ENCODE assay signal across 16 cellular contexts in the genomic region with DNA sequence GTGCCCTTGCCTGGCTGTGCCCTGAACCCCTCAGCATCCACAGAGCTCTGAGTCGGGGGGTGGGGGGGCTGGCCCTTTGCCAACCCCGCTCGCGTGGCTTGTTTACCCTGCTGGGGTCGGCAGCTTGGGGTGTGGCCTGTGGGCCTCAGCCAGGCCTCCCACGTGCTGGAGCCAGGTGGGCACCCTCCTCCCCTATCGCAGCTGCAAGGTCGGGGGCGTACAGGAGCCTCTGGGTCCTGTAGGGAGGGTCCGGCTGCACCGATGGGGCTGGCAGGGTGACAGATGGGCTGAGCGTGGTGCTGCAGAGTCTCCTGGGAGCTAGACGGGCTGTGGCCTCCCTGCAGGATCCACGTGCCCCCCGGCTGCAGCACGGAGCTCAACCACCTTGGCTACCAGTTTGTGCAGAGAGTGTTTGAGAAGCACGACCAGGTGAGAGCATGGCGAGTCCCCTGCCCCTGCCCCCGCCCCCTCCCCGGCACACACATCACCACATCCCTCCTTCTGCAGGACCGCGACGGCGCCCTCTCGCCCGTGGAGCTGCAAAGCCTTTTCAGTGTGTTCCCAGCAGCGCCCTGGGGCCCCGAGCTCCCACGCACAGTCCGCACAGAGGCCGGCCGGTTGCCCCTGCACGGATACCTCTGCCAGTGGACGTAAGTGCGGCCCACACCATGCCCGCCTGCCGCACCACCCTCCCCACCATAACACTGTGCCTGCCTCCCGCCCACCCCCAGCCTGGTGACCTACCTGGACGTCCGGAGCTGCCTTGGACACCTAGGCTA. TPM values are rescaled to one million over a fixed set of nuclear protein-coding genes. Genes with fewer than 3 reads are reported as not detected.
A peak's percentile ranks its signal among the peaks of the same experiment; 100 is the strongest.
DNase-seq lines count a peak whose midpoint lies in the region; TF ChIP-seq lines count a peak whose summit lies in the region.
"Had no signal": no experiment of that assay in that cellular context is flagged by ENCODE, and none has a peak within 500 bp of the region (broad histone marks: within the 10 kb centered on the region; RNA-seq: fewer than 3 reads in every experiment).

No MANE protein-coding gene starts in this region.

- intact Hi-C loops in lower leg skin (cut with DNase I; ENCODE audit: low total_unique reads) (no loop called here), esophagus muscularis mucosa (cut with DNase I) (no loop called here)

- H3K36me3 Mint-ChIP-seq in nephron (ENCODE audit: low read depth): peaks cover 3% of the 10 kb centered on the region

- no peaks in the 10 kb centered on the region for H3K4me1 Mint-ChIP-seq in nephron

- H3K36me3 ChIP-seq in HEK293 (ENCODE audit: control insufficient read depth in 2 of 2, insufficient read depth in 1 of 2, low read length in 2 of 2): peaks cover 0 to 63% of the 10 kb centered on the region in 2 experiments; a peak in 1 of 3 replicates
- H3K36me3 ChIP-seq in NT2/D1 (ENCODE audit: insufficient read depth, insufficient read length, low read length): peaks cover 71% of the 10 kb centered on the region
- H3K36me3 ChIP-seq in BE2C: peaks cover 54% of the 10 kb centered on the region
- H3K36me3 ChIP-seq in esophagus muscularis mucosa: peaks cover 42 to 56% (median 50%) of the 10 kb centered on the region in 4 donors

- H3K4me3 ChIP-seq in HEK293 (ENCODE audit: low read depth, low read length) (no peak overlapping the region), NT2/D1 (ENCODE audit: insufficient read length, low read depth) (peak overlapping the region; percentile 1), BE2C (ENCODE audit: low read depth, low read length) (no peak overlapping the region), lower leg skin (ENCODE audit: low read depth, poor library complexity, severe bottlenecking) (no peak overlapping the region), esophagus muscularis mucosa (no peak overlapping the region)
- H3K4me3 ChIP-seq: BLaER1 treated with 17β-estradiol and CSF1 and Interleukin-3, amounts not matched to agents 10 nM and 100 nM; GM23248 had no signal

- POLR2A ChIA-PET in HEK293 (lab: Yijun Ruan, JAX): interaction anchor here (1.6 to 6.7 kb wide), 2 partner anchors 9 to 13 kb away, joined by 6 to 57 read pairs; a partner anchor contains a TSS

- peaks cover 9% of the 10 kb centered on the region for H3K27me3 ChIP-seq in NT2/D1 (ENCODE audit: insufficient read depth, insufficient read length)
- H3K27me3 ChIP-seq in BE2C: no peaks in the 10 kb centered on the region
- peaks cover 0 to 5% (median 0%) of the 10 kb centered on the region in 4 donors for H3K27me3 ChIP-seq in esophagus muscularis mucosa

- DNase-seq in NCI-H82 (lab: John Stamatoyannopoulos, UW) (peak; percentile 33), NCI-H82 treated with DMSO at 0.1 percent for 48 hours (lab: John Stamatoyannopoulos, UW; ENCODE audit: unreplicated experiment) (no peak), NT2/D1 (ENCODE audit: low read depth, low spot score) (no peak), BE2C (no peak), lower leg skin (ENCODE audit: low spot score in 2 of 2) (no peak), esophagus muscularis mucosa (ENCODE audit: extremely low spot score) (no peak)
- DNase-seq: 8988T; AML-193; CD4-positive, alpha-beta T cell; DMS53; GF-D8; GM23248; H7 had no signal

- TF ChIP-seq POLR2A in lower leg skin (IDR thresholded peaks at IDR 0.05) (no peak), esophagus muscularis mucosa (IDR thresholded peaks at IDR 0.05; ENCODE audit: low read depth) (no peak)

- no peaks in the 10 kb centered on the region for H3K9me3 ChIP-seq in HEK293 (ENCODE audit: control insufficient read depth, insufficient read depth, low read depth, low read length)
- H3K9me3 ChIP-seq in NT2/D1 (ENCODE audit: insufficient read depth, low read length): no peaks in the 10 kb centered on the region
- H3K9me3 ChIP-seq in BE2C: no peaks in the 10 kb centered on the region
- no peaks in the 10 kb centered on the region for H3K9me3 ChIP-seq in esophagus muscularis mucosa
- H3K9me3 ChIP-seq: BLaER1 treated with 17β-estradiol and CSF1 and Interleukin-3, amounts not matched to agents 10 nM and 100 nM had no signal

- H3K27ac ChIP-seq in HEK293 (ENCODE audit: extremely low read depth, low read depth, low read length) (no peak overlapping the region), esophagus muscularis mucosa (replicated peaks in 1 of 4) (no peak overlapping the region)
- H3K27ac ChIP-seq: BLaER1 treated with 17β-estradiol and CSF1 and Interleukin-3, amounts not matched to agents 10 nM and 100 nM; GM23248 had no signal

- no peaks in the 10 kb centered on the region for H3K9me3 Mint-ChIP-seq in nephron
- H3K9me3 Mint-ChIP-seq: CD4-positive, alpha-beta T cell had no signal

- H3K27ac Mint-ChIP-seq in nephron: no peak overlapping the region
- H3K27ac Mint-ChIP-seq: CD4-positive, alpha-beta T cell had no signal

- CTCF ChIA-PET in HEK293 (lab: Yijun Ruan, JAX): interaction anchor here (0.9 kb wide), 1 partner anchor 15 kb away, joined by 3 read pairs; no protein-coding TSS in a partner anchor

- no peak overlapping the region for H3K9ac ChIP-seq in NT2/D1 (ENCODE audit: insufficient read length, low read depth)
- H3K9ac ChIP-seq: GM23248 had no signal

- 84 to 93% methylated on average over 24 to 33 of the region's 40 CpGs for WGBS in lower leg skin, 2 donors
- WGBS in esophagus muscularis mucosa: 85% methylated on average over 12 of the region's 40 CpGs

- H3K4me3 Mint-ChIP-seq in nephron: peak overlapping the region; percentile 54 to 74 (median 74)

- H3K27me3 Mint-ChIP-seq in nephron (ENCODE audit: low read depth): peaks cover 6% of the 10 kb centered on the region
- H3K27me3 Mint-ChIP-seq: CD4-positive, alpha-beta T cell had no signal

- TF ChIP-seq EP300 in esophagus muscularis mucosa (IDR thresholded peaks at IDR 0.05): no peak

- no peak for TF ChIP-seq CTCF in HEK293 (tag by site-specific recombination; IDR thresholded peaks at IDR 0.05)
- TF ChIP-seq CTCF in nephron (IDR thresholded peaks at IDR 0.05; ENCODE audit: unreplicated experiment in 3 of 3): no peak
- no peak for TF ChIP-seq CTCF in BE2C (IDR thresholded peaks at IDR 0.05; ENCODE audit: low read depth, low read length)
- TF ChIP-seq CTCF in lower leg skin (IDR thresholded peaks at IDR 0.05): no peak
- TF ChIP-seq CTCF in esophagus muscularis mucosa (IDR thresholded peaks at IDR 0.05): no peak

- H3K4me1 ChIP-seq in HEK293 (ENCODE audit: control insufficient read depth, insufficient read depth, low read length) (no peaks in the 10 kb centered on the region), NT2/D1 (ENCODE audit: insufficient read depth, insufficient read length) (peaks cover 34% of the 10 kb centered on the region), BE2C (0 out of 2 replicates have a peak, but pooled peaks cover 4% of the 10 kb centered on the region), esophagus muscularis mucosa (peaks cover 26 to 53% (median 45%) of the 10 kb centered on the region in 4 donors)

TF ChIP-seq in HEK293, 187 proteins besides CTCF, POLR2A, EP300 and RAD21:
- no peak for TF ChIP-seq ZNF555 (tag by site-specific recombination; conservative IDR thresholded peaks at IDR 0.05)
- peak; percentile 37; the same call in 1 of the 2 replicates for TF ChIP-seq GLIS2 (tag by site-specific recombination; IDR thresholded peaks at IDR 0.05)
- no peak for TF ChIP-seq ZNF140 (tag by site-specific recombination; IDR thresholded peaks at IDR 0.05)
- TF ChIP-seq BCL11B (tag by site-specific recombination; IDR thresholded peaks at IDR 0.05; ENCODE audit: low read depth): 0 out of 2 replicates have a peak, but pooled peaks have one; percentile 67

RNA-seq across cellular contexts. Expression of a gene that starts 3.6 kb away (rescaled TPM):
- 535 TPM for polyA plus RNA-seq in BE2C (2012; ENCODE audit: insufficient read depth, insufficient read length, low read depth)
- total RNA-seq in lower leg skin: 10 to 100 TPM; 36.1 to 86.7 (median 58.7) TPM
- total RNA-seq in esophagus muscularis mucosa: 10 to 100 TPM; 34.5 to 67.5 (median 58.6) TPM

RNA-seq across cellular contexts. Expression of a gene that starts 3.9 kb away (rescaled TPM):
- 2.8 TPM for polyA plus RNA-seq in BE2C (2012; ENCODE audit: insufficient read depth, insufficient read length, low read depth)
- total RNA-seq in lower leg skin (1 to 10 TPM; 1.4 to 5.3 (median 2.6) TPM), esophagus muscularis mucosa (1 to 10 TPM in 1 of 4 donors, under 1 TPM in 3; 0.17 to 2.0 (median 0.66) TPM)

RNA-seq across cellular contexts. Expression of a gene that starts 8.7 kb away (rescaled TPM):
- 418 TPM for polyA plus RNA-seq in BE2C (2012; ENCODE audit: insufficient read depth, insufficient read length, low read depth)
- total RNA-seq in lower leg skin: 100 to 1,000 TPM; 195 to 272 (median 198) TPM
- 100 to 1,000 TPM; 155 to 215 (median 178) TPM for total RNA-seq in esophagus muscularis mucosa

RNA-seq across cellular contexts. Expression of a gene that starts 12.6 kb away (rescaled TPM):
- polyA plus RNA-seq in BE2C (2012; ENCODE audit: insufficient read depth, insufficient read length, low read depth): 327 TPM
- total RNA-seq in lower leg skin (10 to 100 TPM; 41.8 to 90.5 (median 82.3) TPM), esophagus muscularis mucosa (100 to 1,000 TPM in 1 of 4 donors, 10 to 100 TPM in 3; 73.2 to 114 (median 88.1) TPM)

RNA-seq across cellular contexts. Expression of a gene that starts 18.7 kb away (rescaled TPM):
- 67.0 TPM for polyA plus RNA-seq in BE2C (2012; ENCODE audit: insufficient read depth, insufficient read length, low read depth)
- total RNA-seq in lower leg skin (10 to 100 TPM; 13.8 to 21.8 (median 15.5) TPM), esophagus muscularis mucosa (10 to 100 TPM in 2 of 4 donors, 1 to 10 TPM in 2; 7.0 to 14.9 (median 11.1) TPM)
